17 cellular contexts compared by ENCODE assay signal in genomic region chr6:88442731-88443130, GRCh38.
"Had no signal": no experiment of that assay in that cellular context is flagged by ENCODE, and none has a peak within 500 bp of the region (broad histone marks: within the 10 kb centered on the region; RNA-seq: fewer than 3 reads in every experiment).

No MANE protein-coding gene starts in this region.

- H3K27me3 ChIP-seq: ascending aorta, foreskin keratinocyte, neural progenitor cell, ovary, upper lobe of left lung had no signal

- H3K4me1 ChIP-seq: ascending aorta, foreskin keratinocyte, psoas muscle, upper lobe of left lung had no signal

- H3K4me2 ChIP-seq: neural progenitor cell had no signal

- H3K27ac ChIP-seq: ascending aorta, foreskin keratinocyte, neural progenitor cell, ovary, psoas muscle, upper lobe of left lung, WERI-Rb-1 had no signal

- H3K9me3 ChIP-seq: ascending aorta, ovary, psoas muscle, upper lobe of left lung had no signal

- H3K4me3 ChIP-seq: ascending aorta, neural progenitor cell, ovary, psoas muscle, upper lobe of left lung had no signal

- H3K36me3 ChIP-seq: ascending aorta, neural progenitor cell, ovary, upper lobe of left lung, WERI-Rb-1 had no signal

- H3K9ac ChIP-seq: neural progenitor cell had no signal

- DNase-seq: activated CD4-positive, alpha-beta T cell treated with anti-CD3 and anti-CD28 coated beads for 1 hour; activated CD4-positive, alpha-beta T cell treated with anti-CD3 and anti-CD28 coated beads, Interleukin-2, amount 50 U/mL, for 1 hour; activated T-cell treated with anti-CD3 and anti-CD28 coated beads, Interleukin-2, amount 50 U/mL, for 1 hour; central memory CD4-positive, alpha-beta T cell; dermis blood vessel endothelial cell; effector memory CD4-positive, alpha-beta T cell; foreskin keratinocyte; naive thymus-derived CD8-positive, alpha-beta T cell; ovary; psoas muscle; right cardiac atrium; stimulated activated CD4-positive, alpha-beta T cell treated with anti-CD3 and anti-CD28 coated beads, Interleukin-4, amount 100 ng/mL, for 24 hours; stimulated activated naive CD4-positive, alpha-beta T cell treated with Interleukin-2 at 50 U/mL for 16 hours; upper lobe of left lung; WERI-Rb-1 had no signal

- H2AFZ ChIP-seq: neural progenitor cell had no signal
